In the genomic region with DNA sequence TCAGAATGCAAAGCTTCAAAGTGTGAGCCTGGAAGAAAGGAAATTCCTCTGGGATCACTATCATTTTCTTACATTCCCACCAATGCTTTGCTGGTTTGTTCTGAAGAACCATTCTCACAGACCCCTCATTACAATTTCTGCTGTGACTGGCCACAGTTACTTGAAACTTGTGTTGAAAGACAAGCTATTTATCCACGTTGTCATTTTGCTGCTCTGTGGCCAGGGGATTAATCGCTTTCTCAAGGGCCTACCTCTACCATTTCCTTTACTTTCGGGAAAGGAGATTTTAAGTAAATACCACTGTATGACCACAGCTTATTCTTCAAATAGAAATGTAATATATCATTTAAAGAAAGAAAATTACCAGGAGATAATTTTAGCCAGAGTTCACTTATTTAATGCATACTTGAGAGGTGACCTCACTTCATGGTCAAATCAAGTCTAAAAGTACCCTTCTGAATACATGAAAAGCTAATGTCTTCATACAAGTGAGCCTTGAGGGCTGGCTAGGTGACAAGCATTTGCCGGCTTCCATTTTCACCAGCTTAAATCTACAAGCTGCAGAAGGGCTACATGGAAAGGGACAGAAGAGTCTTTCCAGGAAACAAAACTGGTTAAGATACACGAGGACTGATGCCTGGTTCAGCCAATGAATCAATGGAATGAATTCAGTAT, we compare ENCODE assay signal across 23 cellular contexts.
DNase-seq lines count a peak whose midpoint lies in the region; ATAC-seq, FAIRE-seq and TF ChIP-seq lines count a peak whose summit lies in the region.
"Had no signal": no experiment of that assay in that cellular context is flagged by ENCODE, and none has a peak within 500 bp of the region (broad histone marks: within the 10 kb centered on the region; RNA-seq: fewer than 3 reads in every experiment).

No MANE protein-coding gene starts in this region.

- H4K91ac ChIP-seq in H1 (replicated peaks; ENCODE audit: insufficient read length, low read length): no peak overlapping the region

- H3K27me3 Mint-ChIP-seq in astrocyte (ENCODE audit: low read depth, unreplicated experiment): no peaks in the 10 kb centered on the region
- H3K27me3 Mint-ChIP-seq: CD4-positive, alpha-beta memory T cell had no signal

- H3K27ac Mint-ChIP-seq in astrocyte (ENCODE audit: unreplicated experiment): no peak overlapping the region
- H3K27ac Mint-ChIP-seq: CD4-positive, alpha-beta memory T cell had no signal

- H3K79me1 ChIP-seq in H1 (ENCODE audit: low read depth, low read length): no peaks in the 10 kb centered on the region

- peaks cover 14% of the 10 kb centered on the region for H3K4me1 Mint-ChIP-seq in astrocyte (ENCODE audit: low read depth, unreplicated experiment)
- H3K4me1 Mint-ChIP-seq: CD4-positive, alpha-beta memory T cell had no signal

- H3K23me2 ChIP-seq in H1 (ENCODE audit: low read depth, low read length): no peaks in the 10 kb centered on the region

- H3K4me3 Mint-ChIP-seq in astrocyte (ENCODE audit: unreplicated experiment): no peak overlapping the region
- H3K4me3 Mint-ChIP-seq: CD4-positive, alpha-beta memory T cell had no signal

- no peak for TF ChIP-seq EP300 in H1 (IDR thresholded peaks at IDR 0.05; ENCODE audit: borderline replicate concordance in 1 of 2, low read depth in 2 of 2, low read length in 2 of 2)

- no peaks in the 10 kb centered on the region for H3K27me3 ChIP-seq in astrocyte (ENCODE audit: insufficient read depth, low read length)
- H3K27me3 ChIP-seq in H1 (replicated peaks in 1 of 4; ENCODE audit: control insufficient read depth in 3 of 4, extremely low read depth in 1 of 4, insufficient read depth in 3 of 4, low read length in 3 of 4): no peaks in the 10 kb centered on the region
- H3K27me3 ChIP-seq in smooth muscle cell (ENCODE audit: low read depth): no peaks in the 10 kb centered on the region
- H3K27me3 ChIP-seq in right atrium auricular region: no peaks in the 10 kb centered on the region
- H3K27me3 ChIP-seq in testis: no peaks in the 10 kb centered on the region
- H3K27me3 ChIP-seq: MG63, Peyer's patch had no signal

- CTCF ChIA-PET in H1 (lab: Charles Lee; ENCODE audit: partially characterized antibody): interaction anchor here (1.0 kb wide), 1 partner anchor 12 kb away, joined by 4 read pairs; no protein-coding TSS in a partner anchor

- H3K9ac ChIP-seq in astrocyte (ENCODE audit: low read length) (no peak overlapping the region), H1 (replicated peaks in 1 of 4; ENCODE audit: extremely low read depth in 1 of 4, low read depth in 3 of 4, low read length in 3 of 4) (no peak overlapping the region), smooth muscle cell (ENCODE audit: low read depth) (no peak overlapping the region)
- H3K9ac ChIP-seq: SK-N-SH had no signal

- H2BK12ac ChIP-seq in H1 (ENCODE audit: low read depth, low read length): no peak overlapping the region

- H3K4me2 ChIP-seq in astrocyte (ENCODE audit: low read length): peak overlapping the region; percentile 39
- H3K4me2 ChIP-seq in H1 (ENCODE audit: insufficient read depth in 1 of 2, low read depth in 2 of 2, low read length in 2 of 2): no peak overlapping the region
- peak overlapping the region; percentile 49 for H3K4me2 ChIP-seq in smooth muscle cell
- H3K4me2 ChIP-seq: SK-N-SH had no signal

- no peaks in the 10 kb centered on the region for H3K9me3 Mint-ChIP-seq in astrocyte (ENCODE audit: unreplicated experiment)

- H3K23ac ChIP-seq in H1 (ENCODE audit: insufficient read length): no peak overlapping the region

- TF ChIP-seq POLR2A in H1 (IDR thresholded peaks at IDR 0.05; ENCODE audit: control extremely low read depth in 1 of 2, low read depth in 2 of 2, low read length in 2 of 2) (no peak), testis (IDR thresholded peaks at IDR 0.05) (no peak)

- DNase-seq in astrocyte (ENCODE audit: low read depth) (peak; percentile 56), H1 (ENCODE audit: low read depth in 1 of 2, low spot score in 2 of 2) (no peak), smooth muscle cell (lab: John Stamatoyannopoulos, UW; ENCODE audit: unreplicated experiment) (no peak), right atrium auricular region (ENCODE audit: low spot score) (no peak), testis (no peak), NCI-H2029 (lab: John Stamatoyannopoulos, UW) (no peak)
- DNase-seq: C1 segment of cervical spinal cord; CD4-positive, alpha-beta memory T cell; COR-L47; IMR-90; KG1; MG63; NCI-H2029 treated with DMSO at 0.1 percent for 48 hours; NCI-H226; NCI-H510A; NCI-H69; Peyer's patch; SHP77 treated with DMSO at 0.1 percent for 48 hours; SK-N-SH had no signal

- H3K4me1 ChIP-seq in astrocyte (ENCODE audit: insufficient read depth, low read length) (peaks cover 11% of the 10 kb centered on the region), H1 (replicated peaks in 1 of 4; ENCODE audit: control insufficient read depth in 3 of 4, insufficient read depth in 4 of 4, low read length in 3 of 4) (no peaks in the 10 kb centered on the region), mesodermal cell (ENCODE audit: control insufficient read depth, insufficient read depth, low read length, poor library complexity, severe bottlenecking) (peaks cover 18% of the 10 kb centered on the region), smooth muscle cell (ENCODE audit: low read depth) (peaks cover 16% of the 10 kb centered on the region), right atrium auricular region (no peaks in the 10 kb centered on the region), testis (no peaks in the 10 kb centered on the region)
- H3K4me1 ChIP-seq: Peyer's patch had no signal

- H2BK5ac ChIP-seq in H1 (ENCODE audit: low read depth, low read length): no peak overlapping the region

- no peak overlapping the region for H3K56ac ChIP-seq in H1 (replicated peaks; ENCODE audit: insufficient read length, low read depth, low read length)

- no peaks in the 10 kb centered on the region for H3K79me2 ChIP-seq in astrocyte (ENCODE audit: insufficient read depth, low read length)
- no peaks in the 10 kb centered on the region for H3K79me2 ChIP-seq in H1 (ENCODE audit: control insufficient read depth in 1 of 2, insufficient read depth in 2 of 2, low read length in 2 of 2)
- H3K79me2 ChIP-seq in smooth muscle cell (ENCODE audit: low read depth): no peaks in the 10 kb centered on the region

- no peak overlapping the region for H3K4ac ChIP-seq in H1 (replicated peaks; ENCODE audit: insufficient read length, low read depth, low read length)

- peak overlapping the region; percentile 53 for H3K27ac ChIP-seq in astrocyte (ENCODE audit: low read depth, low read length)
- H3K27ac ChIP-seq in H1 (ENCODE audit: low read depth, low read length): no peak overlapping the region
- peak overlapping the region; percentile 90 for H3K27ac ChIP-seq in mesodermal cell (ENCODE audit: low read depth, low read length, severe bottlenecking)
- peak overlapping the region; percentile 42 for H3K27ac ChIP-seq in smooth muscle cell (ENCODE audit: low read depth)
- H3K27ac ChIP-seq in right atrium auricular region: no peak overlapping the region
- H3K27ac ChIP-seq in testis: no peak overlapping the region
- H3K27ac ChIP-seq: Peyer's patch had no signal

- 76% methylated on average over 5 of the region's 5 CpGs; no CpG with 5 or more reads in 1 of the 2 experiments for WGBS in H1 (ENCODE audit: extremely low coverage in 1 of 2, insufficient coverage in 1 of 2, insufficient read length in 1 of 2, insufficient replicate concordance in 2 of 2, low coverage in 1 of 2, low lambda C conversion rate in 2 of 2, missing lambda C conversion rate in 1 of 2), 2 experiments
- WGBS in mesodermal cell (ENCODE audit: insufficient coverage in 2 of 2), 2 experiments: 64% methylated on average over 2 of the region's 5 CpGs; no CpG with 5 or more reads in 1 of the 2 experiments
- 41% methylated on average over 5 of the region's 5 CpGs for WGBS in smooth muscle cell (ENCODE audit: low lambda C conversion rate)
- WGBS in testis, 2 donors: 82 to 85% methylated on average over 5 of the region's 5 CpGs

- intact Hi-C loops in testis (cut with DNase I; ENCODE audit: low total_unique reads): no loop called here

- no peak overlapping the region for H2BK120ac ChIP-seq in H1 (replicated peaks; ENCODE audit: low read depth, low read length)

- no peaks in the 10 kb centered on the region for H3K9me3 ChIP-seq in astrocyte (ENCODE audit: insufficient read depth, low read depth, low read length)
- no peaks in the 10 kb centered on the region for H3K9me3 ChIP-seq in H1 (ENCODE audit: insufficient read depth in 2 of 2, low read depth in 1 of 2, low read length in 1 of 2)
- H3K9me3 ChIP-seq in mesodermal cell (ENCODE audit: control insufficient read depth, low read length): no peaks in the 10 kb centered on the region
- no peaks in the 10 kb centered on the region for H3K9me3 ChIP-seq in smooth muscle cell (replicated peaks; ENCODE audit: low read depth)
- no peaks in the 10 kb centered on the region for H3K9me3 ChIP-seq in right atrium auricular region
- no peaks in the 10 kb centered on the region for H3K9me3 ChIP-seq in testis
- H3K9me3 ChIP-seq: MG63, Peyer's patch, SK-N-SH had no signal

- TF ChIP-seq CTCF in astrocyte (IDR thresholded peaks at IDR 0.05; ENCODE audit: insufficient read depth, low read depth, low read length) (no peak), H1 (IDR thresholded peaks at IDR 0.05; ENCODE audit: control extremely low read depth in 1 of 3, insufficient read depth in 1 of 3, low read depth in 1 of 3, low read length in 3 of 3) (no peak), smooth muscle cell (IDR thresholded peaks at IDR 0.05; ENCODE audit: borderline replicate concordance, insufficient read depth, poor library complexity, severe bottlenecking) (no peak), right atrium auricular region (IDR thresholded peaks at IDR 0.05) (no peak), testis (IDR thresholded peaks at IDR 0.05) (no peak)

- no peak overlapping the region for H2BK20ac ChIP-seq in H1 (ENCODE audit: low read length)

- peaks cover 3% of the 10 kb centered on the region for H3F3A ChIP-seq in smooth muscle cell (ENCODE audit: low read depth)

- H3K4me3 ChIP-seq in astrocyte (ENCODE audit: insufficient read depth, low read depth, low read length): no peak overlapping the region
- H3K4me3 ChIP-seq in H1 (ENCODE audit: extremely low read depth in 1 of 4, insufficient read depth in 2 of 4, low read depth in 3 of 4, low read length in 4 of 4): no peak overlapping the region
- no peak overlapping the region for H3K4me3 ChIP-seq in mesodermal cell (ENCODE audit: extremely low read depth, insufficient read depth, low read length, poor library complexity, severe bottlenecking)
- no peak overlapping the region for H3K4me3 ChIP-seq in smooth muscle cell
- H3K4me3 ChIP-seq in right atrium auricular region: no peak overlapping the region
- no peak overlapping the region for H3K4me3 ChIP-seq in testis
- H3K4me3 ChIP-seq: MG63, Peyer's patch had no signal

- H3K18ac ChIP-seq in H1 (ENCODE audit: extremely low read depth, low read length): no peak overlapping the region

- H3K36me3 ChIP-seq in astrocyte (ENCODE audit: insufficient read depth, low read length): no peaks in the 10 kb centered on the region
- no peaks in the 10 kb centered on the region; a peak in 1 of 8 replicates for H3K36me3 ChIP-seq in H1 (ENCODE audit: control insufficient read depth in 2 of 4, insufficient read depth in 4 of 4, low read length in 3 of 4)
- no peaks in the 10 kb centered on the region for H3K36me3 ChIP-seq in mesodermal cell (ENCODE audit: control insufficient read depth, insufficient read depth, low read length)
- H3K36me3 ChIP-seq in smooth muscle cell (ENCODE audit: low read depth): no peaks in the 10 kb centered on the region
- no peaks in the 10 kb centered on the region for H3K36me3 ChIP-seq in right atrium auricular region
- H3K36me3 ChIP-seq in testis (ENCODE audit: low read depth, missing control alignments): no peaks in the 10 kb centered on the region
- H3K36me3 ChIP-seq: MG63, Peyer's patch had no signal

- no peak overlapping the region for H2BK15ac ChIP-seq in H1 (ENCODE audit: low read length)

- no peak for FAIRE-seq in astrocyte (lab: Jason Lieb, UNC)
- FAIRE-seq in H1 (lab: Jason Lieb, UNC): no peak
- FAIRE-seq: G401.6 had no signal

- no peaks in the 10 kb centered on the region for H3K36me3 Mint-ChIP-seq in astrocyte (ENCODE audit: low read depth, unreplicated experiment)
- H3K36me3 Mint-ChIP-seq: CD4-positive, alpha-beta memory T cell had no signal

- peak overlapping the region; percentile 36 for H2AFZ ChIP-seq in astrocyte (ENCODE audit: low read depth, low read length)
- 0 out of 2 replicates have a peak overlapping the region, but pooled peaks have one; percentile 71 for H2AFZ ChIP-seq in H1 (ENCODE audit: low read length)
- no peak overlapping the region for H2AFZ ChIP-seq in smooth muscle cell (ENCODE audit: low read depth)

- no peak overlapping the region for H2AK5ac ChIP-seq in H1 (ENCODE audit: low read depth, low read length)

- no peaks in the 10 kb centered on the region for H4K20me1 ChIP-seq in astrocyte (ENCODE audit: insufficient read depth, low read length)
- H4K20me1 ChIP-seq in H1 (replicated peaks in 1 of 2; ENCODE audit: control insufficient read depth in 1 of 2, insufficient read depth in 2 of 2, low read length in 2 of 2): no peaks in the 10 kb centered on the region
- H4K20me1 ChIP-seq in smooth muscle cell (ENCODE audit: low read depth): no peaks in the 10 kb centered on the region

- no peak overlapping the region for H4K5ac ChIP-seq in H1 (ENCODE audit: insufficient read length, low read depth, low read length)

- H3K14ac ChIP-seq in H1 (ENCODE audit: insufficient read length): no peak overlapping the region

- ATAC-seq in GM19467 (IDR thresholded peaks at IDR 0.05; ENCODE audit: unreplicated experiment): no peak
- ATAC-seq: HCT116 had no signal

- no peak for TF ChIP-seq RAD21 in H1 (IDR thresholded peaks at IDR 0.05 in 1 of 2, conservative IDR thresholded peaks at IDR 0.05 in 1 of 2; ENCODE audit: low read depth in 2 of 2, low read length in 2 of 2)

- no peak overlapping the region for H4K8ac ChIP-seq in H1 (ENCODE audit: extremely low read depth, insufficient read depth, low read length)

- POLR2A ChIA-PET in H1 (lab: Charles Lee; ENCODE audit: partially characterized antibody): no interaction called here

Comparison
In these comparisons a context has a peak if more than half of its experiments do, and no peak if none do; other contexts are left out.
1. H3K27ac ChIP-seq: peak in astrocyte (single experiment), mesodermal cell (single experiment) and smooth muscle cell (single experiment); none in H1 (single experiment), right atrium auricular region (0 of 2) and testis (0 of 2).
2. H3K4me2 ChIP-seq: peak in astrocyte (single experiment) and smooth muscle cell (single experiment); none in H1 (0 of 2).